8 cellular contexts compared by ENCODE assay signal in genomic region chr19:47156861-47157454, GRCh38. TPM values are rescaled to one million over a fixed set of nuclear protein-coding genes. Genes with fewer than 3 reads are reported as not detected.
DNase-seq lines count a peak whose midpoint lies in the region; ATAC-seq and TF ChIP-seq lines count a peak whose summit lies in the region.

No MANE protein-coding gene starts in this region.

- H3K27ac Mint-ChIP-seq in central memory CD8-positive, alpha-beta T cell (ENCODE audit: low read depth) = peak overlapping the region; percentile 89
- peak overlapping the region; percentile 90 for H3K27ac Mint-ChIP-seq in neural crest cell (ENCODE audit: unreplicated experiment)

- H3K4me3 Mint-ChIP-seq in central memory CD8-positive, alpha-beta T cell = peak overlapping the region; percentile 63
- peak overlapping the region; percentile 69 for H3K4me3 Mint-ChIP-seq in neural crest cell

- peaks cover 35% of the 10 kb centered on the region for H3K4me1 Mint-ChIP-seq in central memory CD8-positive, alpha-beta T cell
- peaks cover 53% of the 10 kb centered on the region for H3K4me1 Mint-ChIP-seq in neural crest cell

- H3K36me3 Mint-ChIP-seq in central memory CD8-positive, alpha-beta T cell (ENCODE audit: insufficient read depth) = peaks cover 36% of the 10 kb centered on the region
- peaks cover 32% of the 10 kb centered on the region for H3K36me3 Mint-ChIP-seq in neural crest cell (ENCODE audit: low read depth)

- TF ChIP-seq CTCF in neural crest cell (conservative IDR thresholded peaks at IDR 0.05) = no peak

- H3K27me3 Mint-ChIP-seq in central memory CD8-positive, alpha-beta T cell = no peaks in the 10 kb centered on the region
- no peaks in the 10 kb centered on the region for H3K27me3 Mint-ChIP-seq in neural crest cell (ENCODE audit: low read depth)

- ATAC-seq in central memory CD8-positive, alpha-beta T cell (replicated peaks; ENCODE audit: extremely low read depth, poor library complexity, severe bottlenecking) = no peak
- ATAC-seq in GM18520 (IDR thresholded peaks at IDR 0.05; ENCODE audit: unreplicated experiment) = no peak
- ATAC-seq in HG02938 (IDR thresholded peaks at IDR 0.05; ENCODE audit: unreplicated experiment) = no peak
- ATAC-seq in HG03442 (IDR thresholded peaks at IDR 0.05; ENCODE audit: unreplicated experiment) = no peak

- DNase-seq in DMS79 (lab: John Stamatoyannopoulos, UW) (peak; percentile 79), NCI-H187 (lab: John Stamatoyannopoulos, UW) (peak; percentile 40 to 43), neural crest cell (ENCODE audit: low read depth, low spot score) (no peak)
- DNase-seq in central memory CD8-positive, alpha-beta T cell (ENCODE audit: low spot score in 2 of 2) = no peak
- no peak for DNase-seq in effector CD8-positive, alpha-beta T cell (lab: John Stamatoyannopoulos, UW)

- no peaks in the 10 kb centered on the region for H3K9me3 Mint-ChIP-seq in central memory CD8-positive, alpha-beta T cell
- H3K9me3 Mint-ChIP-seq in neural crest cell = no peaks in the 10 kb centered on the region

RNA-seq across cellular contexts. Expression of gene SAE1, which starts 26.3 kb away (rescaled TPM):
- 272 and 280 TPM in 2 replicates for total RNA-seq in neural crest cell

RNA-seq across cellular contexts. Expression of gene ZC3H4, which starts 43.4 kb away (rescaled TPM):
- total RNA-seq in neural crest cell = 103 and 104 TPM in 2 replicates

Comparison
In these comparisons a context has a peak if more than half of its experiments do, and no peak if none do; other contexts are left out.
1. DNase-seq: peak in DMS79 (single experiment) and NCI-H187 (2 of 2); none in central memory CD8-positive, alpha-beta T cell (0 of 2), neural crest cell (single experiment) and effector CD8-positive, alpha-beta T cell (single experiment).